ENCODE assay signal across 10 cellular contexts in the genomic region with DNA sequence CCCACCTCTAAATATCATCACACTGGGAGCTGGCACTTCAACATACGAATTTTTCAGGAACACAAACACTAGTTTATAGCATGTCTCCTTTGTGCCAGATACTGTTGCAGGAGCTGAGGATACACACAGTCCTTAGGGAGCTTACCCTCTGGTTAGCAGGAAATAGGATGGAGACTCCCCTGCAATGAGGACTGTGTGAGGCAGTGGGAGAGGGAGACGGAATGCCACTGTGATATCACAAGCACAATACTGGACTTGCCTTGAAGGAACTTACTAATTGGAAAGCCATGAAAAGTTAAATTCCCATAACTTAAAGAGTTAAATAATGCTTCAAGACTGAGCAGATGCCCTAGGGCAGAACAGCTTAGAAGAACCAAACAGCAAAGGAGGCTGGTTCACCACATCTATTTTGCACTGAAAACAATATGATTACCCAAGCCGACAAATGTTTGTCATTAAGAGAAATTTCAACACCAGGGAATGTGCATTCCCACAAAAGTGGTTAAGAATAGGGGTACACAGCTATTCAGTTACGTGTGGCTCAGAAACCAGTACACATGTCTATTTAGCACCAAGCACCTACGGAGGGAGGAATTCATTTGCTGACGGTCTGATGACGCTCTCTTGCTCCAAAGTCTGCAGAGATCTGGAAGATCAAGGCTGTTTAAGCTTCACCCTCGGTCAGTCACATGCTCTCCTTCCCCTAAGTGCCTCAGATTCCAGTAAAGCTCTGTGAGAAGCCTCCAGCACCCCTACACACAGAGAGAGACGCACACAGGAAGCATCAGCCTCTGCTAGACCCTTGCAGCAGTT. TPM values are rescaled to one million over a fixed set of nuclear protein-coding genes. Genes with fewer than 3 reads are reported as not detected.
DNase-seq lines count a peak whose midpoint lies in the region; ATAC-seq, FAIRE-seq and TF ChIP-seq lines count a peak whose summit lies in the region.
"Had no signal": no experiment of that assay in that cellular context is flagged by ENCODE, and none has a peak within 500 bp of the region (broad histone marks: within the 10 kb centered on the region; RNA-seq: fewer than 3 reads in every experiment).

No MANE protein-coding gene starts in this region.

- peaks cover 32% of the 10 kb centered on the region for H3K36me3 Mint-ChIP-seq in activated CD8-positive, alpha-beta memory T cell treated with anti-CD3 and anti-CD28 coated beads, Interleukin-2, amount 10 ng/mL, durations not matched to agents 7 days and 5 days

- H3K27me3 ChIP-seq in body of pancreas (no peaks in the 10 kb centered on the region), HepG2 (ENCODE audit: control insufficient read depth in 1 of 2, insufficient read depth in 2 of 2, low read length in 2 of 2) (no peaks in the 10 kb centered on the region), thyroid gland (no peaks in the 10 kb centered on the region)

- no peaks in the 10 kb centered on the region for H3K27me3 Mint-ChIP-seq in activated CD8-positive, alpha-beta memory T cell treated with anti-CD3 and anti-CD28 coated beads, Interleukin-2, amount 10 ng/mL, durations not matched to agents 7 days and 5 days

- 54 to 64% methylated on average over 9 of the region's 9 CpGs for WGBS in body of pancreas, 2 donors
- WGBS in HepG2 (ENCODE audit: low lambda C conversion rate): 45% methylated on average over 7 of the region's 9 CpGs
- WGBS in thyroid gland, 2 donors: 44 to 48% methylated on average over 9 of the region's 9 CpGs

- H3K4me1 Mint-ChIP-seq in activated CD8-positive, alpha-beta memory T cell treated with anti-CD3 and anti-CD28 coated beads, Interleukin-2, amount 10 ng/mL, durations not matched to agents 7 days and 5 days: peaks cover 56% of the 10 kb centered on the region

- no TSS peak for BruUV-seq in HepG2 (replicated peaks; lab: Mats Ljungman, UMichigan)

- in situ Hi-C loops in HepG2 (cut with HindIII; ENCODE audit: extremely low pct_ligation_motif_present, low pct_unique_long_range_greater_than_20kb): no loop called here

- peak in 1 of 3 donors; percentile 48 for TF ChIP-seq POLR2A in body of pancreas (IDR thresholded peaks at IDR 0.05)
- no peak for TF ChIP-seq POLR2A in HepG2 (IDR thresholded peaks at IDR 0.05; ENCODE audit: insufficient read depth in 1 of 2, low read depth in 2 of 2, low read length in 2 of 2)
- TF ChIP-seq POLR2A in thyroid gland (IDR thresholded peaks at IDR 0.05): peak in 1 of 2 donors; percentile 22

- H3K4me3 ChIP-seq in body of pancreas (no peak overlapping the region), HepG2 (replicated peaks in 1 of 3; ENCODE audit: insufficient read depth in 1 of 3, low read depth in 2 of 3, low read length in 3 of 3) (no peak overlapping the region), thyroid gland (replicated peaks in 1 of 3) (no peak overlapping the region)

- intact Hi-C loops in body of pancreas (cut with DNase I): no loop called here
- intact Hi-C loops in HepG2 (cut with micrococcal nuclease; ENCODE audit: unreplicated experiment): no loop called here
- intact Hi-C loops in thyroid gland (cut with DNase I): no loop called here

- POLR2A ChIA-PET in HepG2 (lab: Yijun Ruan, JAX): no interaction called here

- TF ChIP-seq EP300 in HepG2 (IDR thresholded peaks at IDR 0.05; ENCODE audit: low read depth in 2 of 2, low read length in 2 of 2): no peak
- TF ChIP-seq EP300 in HepG2 (CRISPR knock-in tag; IDR thresholded peaks at IDR 0.05; ENCODE audit: borderline replicate concordance): no peak

- peak overlapping the region; percentile 84 for H3K27ac Mint-ChIP-seq in activated CD8-positive, alpha-beta memory T cell treated with anti-CD3 and anti-CD28 coated beads, Interleukin-2, amount 10 ng/mL, durations not matched to agents 7 days and 5 days

- 0 out of 2 replicates have a peak overlapping the region, but pooled peaks have one; percentile 26 for H3K9ac ChIP-seq in HepG2 (ENCODE audit: insufficient read depth, low read depth, low read length)

- no peak for TF ChIP-seq CTCF in body of pancreas (IDR thresholded peaks at IDR 0.05)
- no peak for TF ChIP-seq CTCF in HepG2 (CRISPR knock-in tag; IDR thresholded peaks at IDR 0.05)
- no peak for TF ChIP-seq CTCF in thyroid gland (IDR thresholded peaks at IDR 0.05)

- H3K4me3 Mint-ChIP-seq in activated CD8-positive, alpha-beta memory T cell treated with anti-CD3 and anti-CD28 coated beads, Interleukin-2, amount 10 ng/mL, durations not matched to agents 7 days and 5 days: peak overlapping the region; percentile 62

- no peak overlapping the region for H2AFZ ChIP-seq in HepG2 (ENCODE audit: low read length)

- H3K27ac ChIP-seq in body of pancreas: peak overlapping the region in 3 of 4 donors; percentile 8 to 44 (median 32)
- peak overlapping the region; percentile 37 for H3K27ac ChIP-seq in HepG2 (ENCODE audit: extremely low read length, insufficient read depth, low read length)
- peak overlapping the region; percentile 34 to 69 (median 60) for H3K27ac ChIP-seq in thyroid gland

- FAIRE-seq in HepG2 (lab: Jason Lieb, UNC): peak; percentile 61

- no peaks in the 10 kb centered on the region for H3K9me3 Mint-ChIP-seq in activated CD8-positive, alpha-beta memory T cell treated with anti-CD3 and anti-CD28 coated beads, Interleukin-2, amount 10 ng/mL, durations not matched to agents 7 days and 5 days (ENCODE audit: low read depth)

- H4K20me1 ChIP-seq in HepG2 (ENCODE audit: insufficient read depth, low read length): no peaks in the 10 kb centered on the region

- no peak for TF ChIP-seq RAD21 in HepG2 (CRISPR knock-in tag; IDR thresholded peaks at IDR 0.05)

- H3K36me3 ChIP-seq in body of pancreas (replicated peaks in 1 of 2; ENCODE audit: insufficient read depth in 1 of 2, low read depth in 2 of 2) (no peaks in the 10 kb centered on the region), HepG2 (replicated peaks in 1 of 2; ENCODE audit: control insufficient read depth in 1 of 2, insufficient read depth in 2 of 2, low read length in 2 of 2) (no peaks in the 10 kb centered on the region), thyroid gland (no peaks in the 10 kb centered on the region)

- H3K9me3 ChIP-seq in body of pancreas (no peaks in the 10 kb centered on the region), HepG2 (ENCODE audit: low read length) (no peaks in the 10 kb centered on the region), thyroid gland (no peaks in the 10 kb centered on the region)

- peak overlapping the region; percentile 41 for H3K4me2 ChIP-seq in HepG2 (ENCODE audit: low read depth, low read length)

- H3K4me1 ChIP-seq in body of pancreas: peaks cover 78% of the 10 kb centered on the region
- peaks cover 94% of the 10 kb centered on the region for H3K4me1 ChIP-seq in HepG2 (ENCODE audit: insufficient read depth, low read length)
- peaks cover 65 to 87% of the 10 kb centered on the region in 2 donors for H3K4me1 ChIP-seq in thyroid gland

- peaks cover 64% of the 10 kb centered on the region for H3K79me2 ChIP-seq in HepG2 (ENCODE audit: insufficient read depth, low read length)

- ATAC-seq in activated CD8-positive, alpha-beta memory T cell treated with anti-CD3 and anti-CD28 coated beads, Interleukin-2, amount 10 ng/mL, durations not matched to agents 7 days and 5 days: no peak
- ATAC-seq in body of pancreas (no peak), HepG2 (peak; percentile 8), GM19328 (IDR thresholded peaks at IDR 0.05; ENCODE audit: unreplicated experiment) (no peak), GM18909 (IDR thresholded peaks at IDR 0.05; ENCODE audit: poor library complexity, unreplicated experiment) (no peak), GM19455 (IDR thresholded peaks at IDR 0.05; ENCODE audit: unreplicated experiment) (no peak)

- no peak for DNase-seq in activated CD8-positive, alpha-beta memory T cell treated with anti-CD3 and anti-CD28 coated beads, Interleukin-2, amount 10 ng/mL, durations not matched to agents 7 days and 5 days
- DNase-seq in activated CD8-positive, alpha-beta memory T cell treated with anti-CD3 and anti-CD28 coated beads for 24 hours: no peak
- DNase-seq in body of pancreas (peak in 1 of 4 donors; percentile 52), HepG2 (ENCODE audit: low spot score) (peak; percentile 56), thyroid gland (peak in 1 of 2 donors; percentile 22)
- DNase-seq: amniotic stem cell, Calu3 had no signal

- CTCF ChIA-PET in activated CD8-positive, alpha-beta memory T cell treated with anti-CD3 and anti-CD28 coated beads, Interleukin-2, amount 10 ng/mL, durations not matched to agents 7 days and 5 days (lab: Charles Lee): interaction anchor here (0.7 to 19.7 kb wide), 11 partner anchors 11 to 113 kb away, joined by 3 to 251 read pairs (median 4); no protein-coding TSS in a partner anchor
- CTCF ChIA-PET in HepG2 (lab: Yijun Ruan, JAX; ENCODE audit: low intra/inter-chr PET ratio, low total read pairs): no interaction called here

RNA-seq across cellular contexts. Expression of gene TBC1D2B, which starts 5.2 kb away (rescaled TPM):
- 100 to 1,000 TPM; 118 to 135 TPM for total RNA-seq in activated CD8-positive, alpha-beta memory T cell treated with anti-CD3 and anti-CD28 coated beads, Interleukin-2, amount 10 ng/mL, durations not matched to agents 7 days and 5 days
- total RNA-seq in body of pancreas (10 to 100 TPM; 35.6 to 42.3 TPM), HepG2 (2016; rRNA removed; fragmentation: Illumina TruSeq; extraction: Trizol) (7.9 and 10.1 TPM in 2 replicates), thyroid gland (10 to 100 TPM; 32.8 to 54.0 (median 40.1) TPM)
- total RNA-seq in HepG2 (2016; cell fraction: cytosol; rRNA removed; fragmentation: Illumina TruSeq; extraction: Trizol; ENCODE audit: low read depth): 4.1 and 5.1 TPM in 2 replicates
- 7.4 and 10.4 TPM in 2 replicates for total RNA-seq in HepG2 (2016; cell fraction: insoluble cytoplasmic fraction; rRNA removed; fragmentation: Illumina TruSeq; extraction: Trizol)
- total RNA-seq in HepG2 (2016; cell fraction: membrane; rRNA removed; fragmentation: Illumina TruSeq; extraction: Trizol): 4.5 and 5.3 TPM in 2 replicates
- total RNA-seq in HepG2 (2016; cell fraction: nucleus; rRNA removed; fragmentation: Illumina TruSeq; extraction: Trizol): 12.1 and 12.6 TPM in 2 replicates
- 14.4 and 18.8 TPM in 2 replicates for polyA plus RNA-seq in HepG2 (2011; rRNA removed)
- 8.9 and 11.2 TPM in 2 replicates for polyA plus RNA-seq in HepG2 (2011; cell fraction: cytosol; rRNA removed)
- polyA plus RNA-seq in HepG2 (2011; cell fraction: nucleus; rRNA removed): 36.0 and 41.0 TPM in 2 replicates
- polyA plus RNA-seq in HepG2 (2012): 7.6 and 13.3 TPM in 2 replicates
- polyA plus RNA-seq in HepG2 (2016; cell fraction: cytosol; fragmentation: Illumina TruSeq; extraction: Trizol; ENCODE audit: low read depth): 0.70 and 0.78 TPM in 2 replicates
- polyA plus RNA-seq in HepG2 (2016; cell fraction: insoluble cytoplasmic fraction; fragmentation: Illumina TruSeq; extraction: Trizol; ENCODE audit: low read depth): 5.9 and 9.0 TPM in 2 replicates
- 1.7 and 1.9 TPM in 2 replicates for polyA plus RNA-seq in HepG2 (2016; cell fraction: membrane; fragmentation: Illumina TruSeq; extraction: Trizol; ENCODE audit: low read depth)
- 16.5 and 18.2 TPM in 2 replicates for polyA plus RNA-seq in HepG2 (2016; cell fraction: nucleus; fragmentation: Illumina TruSeq; extraction: Trizol; ENCODE audit: insufficient read depth, low read depth)
- 27.1 and 31.4 TPM in 2 replicates for polyA minus RNA-seq in HepG2 (2011; rRNA and poly(A)+ RNA removed; ENCODE audit: low replicate concordance)
- polyA minus RNA-seq in HepG2 (2011; cell fraction: cytosol; rRNA and poly(A)+ RNA removed): 8.7 and 10.4 TPM in 2 replicates
- polyA minus RNA-seq in HepG2 (2011; cell fraction: nucleus; rRNA and poly(A)+ RNA removed): 28.2 and 32.3 TPM in 2 replicates

RNA-seq across cellular contexts. Expression of gene SH2D7, which starts 20.1 kb away (rescaled TPM):
- total RNA-seq in activated CD8-positive, alpha-beta memory T cell treated with anti-CD3 and anti-CD28 coated beads, Interleukin-2, amount 10 ng/mL, durations not matched to agents 7 days and 5 days: under 1 TPM; 0.26 to 0.28 TPM
- not detected for total RNA-seq in body of pancreas
- total RNA-seq in HepG2 (2016; rRNA removed; fragmentation: Illumina TruSeq; extraction: Trizol): not detected in 2 replicates
- total RNA-seq in HepG2 (2016; cell fraction: cytosol; rRNA removed; fragmentation: Illumina TruSeq; extraction: Trizol; ENCODE audit: low read depth): not detected in 2 replicates
- not detected in 2 replicates for total RNA-seq in HepG2 (2016; cell fraction: insoluble cytoplasmic fraction; rRNA removed; fragmentation: Illumina TruSeq; extraction: Trizol)
- total RNA-seq in HepG2 (2016; cell fraction: membrane; rRNA removed; fragmentation: Illumina TruSeq; extraction: Trizol): not detected in 2 replicates
- total RNA-seq in HepG2 (2016; cell fraction: nucleus; rRNA removed; fragmentation: Illumina TruSeq; extraction: Trizol): not detected in 2 replicates
- polyA plus RNA-seq in HepG2 (2011; rRNA removed): not detected in 2 replicates
- not detected in 2 replicates for polyA plus RNA-seq in HepG2 (2011; cell fraction: cytosol; rRNA removed)
- not detected in 2 replicates for polyA plus RNA-seq in HepG2 (2011; cell fraction: nucleus; rRNA removed)
- polyA plus RNA-seq in HepG2 (2012): 0.05 TPM in 1 of 2 replicates, not detected in the other
- not detected in 2 replicates for polyA plus RNA-seq in HepG2 (2016; cell fraction: cytosol; fragmentation: Illumina TruSeq; extraction: Trizol; ENCODE audit: low read depth)
- polyA plus RNA-seq in HepG2 (2016; cell fraction: insoluble cytoplasmic fraction; fragmentation: Illumina TruSeq; extraction: Trizol; ENCODE audit: low read depth): not detected in 2 replicates
- polyA plus RNA-seq in HepG2 (2016; cell fraction: membrane; fragmentation: Illumina TruSeq; extraction: Trizol; ENCODE audit: low read depth): not detected in 2 replicates
- polyA plus RNA-seq in HepG2 (2016; cell fraction: nucleus; fragmentation: Illumina TruSeq; extraction: Trizol; ENCODE audit: insufficient read depth, low read depth): not detected in 2 replicates
- not detected in 2 replicates for polyA minus RNA-seq in HepG2 (2011; rRNA and poly(A)+ RNA removed; ENCODE audit: low replicate concordance)
- polyA minus RNA-seq in HepG2 (2011; cell fraction: cytosol; rRNA and poly(A)+ RNA removed): not detected in 2 replicates
- not detected in 2 replicates for polyA minus RNA-seq in HepG2 (2011; cell fraction: nucleus; rRNA and poly(A)+ RNA removed)
- not detected for total RNA-seq in thyroid gland
- total RNA-seq: Calu3 had no signal

RNA-seq across cellular contexts. Expression of gene CIB2, which starts 59.0 kb away (rescaled TPM):
- total RNA-seq in activated CD8-positive, alpha-beta memory T cell treated with anti-CD3 and anti-CD28 coated beads, Interleukin-2, amount 10 ng/mL, durations not matched to agents 7 days and 5 days: 1 to 10 TPM in 1 of 2 experiments, under 1 TPM in 1; 0.94 to 1.2 TPM
- total RNA-seq in body of pancreas (1 to 10 TPM; 3.4 to 6.9 TPM), HepG2 (2016; rRNA removed; fragmentation: Illumina TruSeq; extraction: Trizol) (1.5 and 1.8 TPM in 2 replicates), thyroid gland (1 to 10 TPM; 4.1 to 7.5 (median 4.9) TPM)
- total RNA-seq in HepG2 (2016; cell fraction: cytosol; rRNA removed; fragmentation: Illumina TruSeq; extraction: Trizol; ENCODE audit: low read depth): 6.0 and 7.3 TPM in 2 replicates
- total RNA-seq in HepG2 (2016; cell fraction: insoluble cytoplasmic fraction; rRNA removed; fragmentation: Illumina TruSeq; extraction: Trizol): 1.6 and 2.2 TPM in 2 replicates
- 6.9 and 9.0 TPM in 2 replicates for total RNA-seq in HepG2 (2016; cell fraction: membrane; rRNA removed; fragmentation: Illumina TruSeq; extraction: Trizol)
- total RNA-seq in HepG2 (2016; cell fraction: nucleus; rRNA removed; fragmentation: Illumina TruSeq; extraction: Trizol): 0.63 and 0.84 TPM in 2 replicates
- polyA plus RNA-seq in HepG2 (2011; rRNA removed): 1.4 and 4.5 TPM in 2 replicates
- 1.5 and 2.4 TPM in 2 replicates for polyA plus RNA-seq in HepG2 (2011; cell fraction: cytosol; rRNA removed)
- 0.19 and 0.87 TPM in 2 replicates for polyA plus RNA-seq in HepG2 (2011; cell fraction: nucleus; rRNA removed)
- polyA plus RNA-seq in HepG2 (2012): 2.2 and 3.7 TPM in 2 replicates
- 13.6 and 14.5 TPM in 2 replicates for polyA plus RNA-seq in HepG2 (2016; cell fraction: cytosol; fragmentation: Illumina TruSeq; extraction: Trizol; ENCODE audit: low read depth)
- 3.1 and 4.0 TPM in 2 replicates for polyA plus RNA-seq in HepG2 (2016; cell fraction: insoluble cytoplasmic fraction; fragmentation: Illumina TruSeq; extraction: Trizol; ENCODE audit: low read depth)
- polyA plus RNA-seq in HepG2 (2016; cell fraction: membrane; fragmentation: Illumina TruSeq; extraction: Trizol; ENCODE audit: low read depth): 13.2 TPM in 2 replicates
- polyA plus RNA-seq in HepG2 (2016; cell fraction: nucleus; fragmentation: Illumina TruSeq; extraction: Trizol; ENCODE audit: insufficient read depth, low read depth): 2.5 and 2.6 TPM in 2 replicates
- 1.3 and 2.2 TPM in 2 replicates for polyA minus RNA-seq in HepG2 (2011; rRNA and poly(A)+ RNA removed; ENCODE audit: low replicate concordance)
- polyA minus RNA-seq in HepG2 (2011; cell fraction: cytosol; rRNA and poly(A)+ RNA removed): 1.8 TPM in 1 of 2 replicates, not detected in the other
- polyA minus RNA-seq in HepG2 (2011; cell fraction: nucleus; rRNA and poly(A)+ RNA removed): 0.77 TPM in 1 of 2 replicates, not detected in the other
